ENCODE assay signal across 12 cellular contexts in the genomic region with DNA sequence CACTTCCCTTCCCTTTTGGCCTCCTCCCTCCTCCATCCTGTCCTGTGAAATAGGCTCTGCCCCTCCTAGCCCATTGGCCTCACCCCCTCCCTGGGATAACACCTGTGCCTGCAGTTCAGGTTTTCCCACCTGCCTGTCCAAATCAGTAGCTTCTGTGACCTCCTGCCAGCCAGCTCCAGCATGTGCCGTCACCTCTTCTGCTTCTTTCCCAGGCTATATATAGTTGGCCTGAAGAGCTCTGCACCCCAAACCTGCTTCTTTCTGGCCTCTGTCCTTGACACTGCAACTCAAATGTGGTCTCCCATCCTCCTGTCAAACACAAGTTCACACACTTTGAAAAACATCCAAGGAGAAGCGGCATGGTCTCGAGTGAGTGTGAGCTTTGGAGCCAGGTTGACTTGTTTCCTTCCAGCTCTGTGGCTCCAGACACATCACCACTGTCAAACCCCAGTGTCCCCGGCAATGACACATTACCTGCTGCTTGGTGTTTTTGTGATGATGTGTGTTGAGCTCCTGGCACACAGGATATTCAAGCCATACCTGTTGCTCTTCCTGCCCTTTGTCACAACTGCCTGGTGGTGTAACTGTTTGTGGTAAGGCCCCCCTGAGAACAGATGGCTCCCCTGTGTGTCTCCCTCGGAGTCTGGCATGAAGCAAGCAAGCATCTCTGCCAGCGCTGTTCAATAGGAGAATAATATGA.
"Had no signal": no experiment of that assay in that cellular context is flagged by ENCODE, and none has a peak within 500 bp of the region (broad histone marks: within the 10 kb centered on the region; RNA-seq: fewer than 3 reads in every experiment).

No MANE protein-coding gene starts in this region.

- H3K4me1 Mint-ChIP-seq: natural killer cell, T-cell had no signal

- DNase-seq: activated CD4-positive, alpha-beta memory T cell treated with anti-CD3 and anti-CD28 coated beads for 36 hours; activated naive CD4-positive, alpha-beta T cell treated with Interleukin-2 at 50 U/mL for 16 hours; central memory CD4-positive, alpha-beta T cell; effector CD4-positive, alpha-beta T cell; natural killer cell; nucleus accumbens; stimulated activated CD4-positive, alpha-beta T cell treated with anti-CD3 and anti-CD28 coated beads, Interleukin-4, amount 100 ng/mL, for 1 hour; T-cell; T1000 had no signal

- H3K27me3 Mint-ChIP-seq: activated CD4-positive, alpha-beta memory T cell treated with anti-CD3 and anti-CD28 coated beads for 36 hours; stimulated activated naive CD8-positive, alpha-beta T cell treated with anti-CD3 and anti-CD28 coated beads, Interleukin-15, Interleukin-2, amounts not matched to agents 100 ng/mL and 50 ng/mL, for 24 hours; T-cell had no signal

- H3K36me3 Mint-ChIP-seq: natural killer cell had no signal

- H3K9me3 Mint-ChIP-seq: activated CD4-positive, alpha-beta memory T cell treated with anti-CD3 and anti-CD28 coated beads for 36 hours; activated T-helper 1 cell treated with anti-CD3 and anti-CD28 coated beads, Interleukin-12 subunit alpha, Interleukin-12 subunit beta, Interleukin-2, Interleukin-4 antibody, amounts not matched to agents 30 ng/mL and 10 ng/mL and 1 ng/mL, durations not matched to agents 14 hours and 24 hours and 36 hours; natural killer cell; stimulated activated naive CD8-positive, alpha-beta T cell treated with anti-CD3 and anti-CD28 coated beads, Interleukin-15, Interleukin-2, amounts not matched to agents 100 ng/mL and 50 ng/mL, for 24 hours; T-cell had no signal

- H3K27ac ChIP-seq: coronary artery had no signal

- H3K27ac Mint-ChIP-seq: activated CD4-positive, alpha-beta memory T cell treated with anti-CD3 and anti-CD28 coated beads for 36 hours; activated T-helper 1 cell treated with anti-CD3 and anti-CD28 coated beads, Interleukin-12 subunit alpha, Interleukin-12 subunit beta, Interleukin-2, Interleukin-4 antibody, amounts not matched to agents 30 ng/mL and 10 ng/mL and 1 ng/mL, durations not matched to agents 14 hours and 24 hours and 36 hours; natural killer cell; stimulated activated naive CD8-positive, alpha-beta T cell treated with anti-CD3 and anti-CD28 coated beads, Interleukin-15, Interleukin-2, amounts not matched to agents 100 ng/mL and 50 ng/mL, for 24 hours; T-cell had no signal

- H3K4me3 ChIP-seq: coronary artery had no signal

- H3K4me3 Mint-ChIP-seq: activated CD4-positive, alpha-beta memory T cell treated with anti-CD3 and anti-CD28 coated beads for 36 hours; activated T-helper 1 cell treated with anti-CD3 and anti-CD28 coated beads, Interleukin-12 subunit alpha, Interleukin-12 subunit beta, Interleukin-2, Interleukin-4 antibody, amounts not matched to agents 30 ng/mL and 10 ng/mL and 1 ng/mL, durations not matched to agents 14 hours and 24 hours and 36 hours; natural killer cell; stimulated activated naive CD8-positive, alpha-beta T cell treated with anti-CD3 and anti-CD28 coated beads, Interleukin-15, Interleukin-2, amounts not matched to agents 100 ng/mL and 50 ng/mL, for 24 hours; T-cell had no signal
